ENCODE assay signal across 11 cellular contexts in the genomic region with DNA sequence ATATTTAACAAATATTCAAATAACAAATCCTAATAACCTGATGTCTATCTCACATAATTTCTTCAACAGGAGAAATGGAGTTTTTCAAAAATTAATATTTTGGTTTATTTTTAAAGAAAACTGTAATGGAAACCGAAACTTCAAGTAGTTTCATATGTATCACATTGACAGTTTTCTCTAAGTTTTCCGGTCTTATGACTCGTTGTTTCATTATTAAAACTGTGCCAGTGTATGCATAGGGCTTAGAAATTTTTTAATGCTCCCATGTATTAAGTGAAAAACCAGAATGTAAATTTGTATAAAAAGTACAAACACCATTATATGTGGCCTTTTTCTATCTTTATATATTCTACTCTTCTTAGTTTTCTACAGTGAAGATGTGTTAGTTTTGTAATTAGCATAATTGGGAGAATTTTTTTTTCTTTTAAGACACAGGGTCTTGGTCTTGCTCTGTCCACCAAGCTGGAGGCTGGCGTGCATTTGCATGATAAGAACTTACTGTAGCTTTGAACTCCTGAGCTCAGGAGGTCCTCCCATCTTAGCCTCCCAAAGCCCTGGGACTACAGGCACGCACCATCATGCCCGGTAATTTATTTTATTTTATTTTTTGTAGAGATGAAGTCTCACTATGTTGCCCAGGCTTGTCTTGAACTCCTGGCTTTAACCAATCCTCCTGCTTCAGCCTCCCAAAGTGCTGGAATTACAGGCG. TPM values are rescaled to one million over a fixed set of nuclear protein-coding genes. Genes with fewer than 3 reads are reported as not detected.
DNase-seq lines count a peak whose midpoint lies in the region; ATAC-seq and TF ChIP-seq lines count a peak whose summit lies in the region.
"Had no signal": no experiment of that assay in that cellular context is flagged by ENCODE, and none has a peak within 500 bp of the region (broad histone marks: within the 10 kb centered on the region; RNA-seq: fewer than 3 reads in every experiment).

No MANE protein-coding gene starts in this region.

- peak; percentile 14 for DNase-seq in GM10266 (ENCODE audit: extremely low spot score)
- DNase-seq in T-helper 17 cell: no peak
- DNase-seq in glutamatergic neuron: no peak
- no peak for DNase-seq in NCI-H2196 (lab: John Stamatoyannopoulos, UW; ENCODE audit: unreplicated experiment)
- DNase-seq in left colon: no peak
- DNase-seq in sigmoid colon: no peak
- DNase-seq: KG1 had no signal

- H3K27me3 Mint-ChIP-seq in T-helper 17 cell: no peaks in the 10 kb centered on the region
- H3K27me3 Mint-ChIP-seq in glutamatergic neuron (ENCODE audit: unreplicated experiment): no peaks in the 10 kb centered on the region

- H3K27ac Mint-ChIP-seq in T-helper 17 cell (peak overlapping the region; percentile 71), glutamatergic neuron (ENCODE audit: unreplicated experiment) (no peak overlapping the region)

- intact Hi-C loops in left colon (cut with DNase I, micrococcal nuclease): no loop called here
- intact Hi-C loops in sigmoid colon (cut with DNase I): no loop called here

- H3K4me3 Mint-ChIP-seq in T-helper 17 cell (no peak overlapping the region), glutamatergic neuron (ENCODE audit: unreplicated experiment) (no peak overlapping the region)
- H3K4me3 Mint-ChIP-seq: neural crest cell had no signal

- no peaks in the 10 kb centered on the region for H3K36me3 ChIP-seq in sigmoid colon

- H3K4me1 Mint-ChIP-seq in T-helper 17 cell (peaks cover 13% of the 10 kb centered on the region), glutamatergic neuron (ENCODE audit: low read depth, unreplicated experiment) (no peaks in the 10 kb centered on the region)

- H3K9me3 Mint-ChIP-seq in glutamatergic neuron (ENCODE audit: unreplicated experiment): no peaks in the 10 kb centered on the region

- ATAC-seq in GM19351 (IDR thresholded peaks at IDR 0.05; ENCODE audit: unreplicated experiment) (peak; percentile 87), HG03025 (IDR thresholded peaks at IDR 0.05; ENCODE audit: low FRiP score, unreplicated experiment) (peak; percentile 58), T-helper 17 cell (no peak), left colon (no peak)

- TF ChIP-seq EP300 in sigmoid colon (IDR thresholded peaks at IDR 0.05): no peak

- no peaks in the 10 kb centered on the region for H3K27me3 ChIP-seq in sigmoid colon

- no peak for TF ChIP-seq POLR2A in sigmoid colon (IDR thresholded peaks at IDR 0.05)

- H3K4me1 ChIP-seq in sigmoid colon: no peaks in the 10 kb centered on the region

- H3K9me3 ChIP-seq in T-helper 17 cell (ENCODE audit: control insufficient read depth, low read length, poor library complexity, severe bottlenecking): no peaks in the 10 kb centered on the region
- no peaks in the 10 kb centered on the region for H3K9me3 ChIP-seq in sigmoid colon

- no peaks in the 10 kb centered on the region for H3K36me3 Mint-ChIP-seq in T-helper 17 cell (ENCODE audit: low read depth)
- no peaks in the 10 kb centered on the region for H3K36me3 Mint-ChIP-seq in glutamatergic neuron (ENCODE audit: unreplicated experiment)

- TF ChIP-seq CTCF in GM10266 (IDR thresholded peaks at IDR 0.05; ENCODE audit: control insufficient read depth, insufficient read depth, low read depth, missing control alignments) (no peak), glutamatergic neuron (IDR thresholded peaks at IDR 0.05; ENCODE audit: partially characterized antibody, unreplicated experiment) (no peak), sigmoid colon (IDR thresholded peaks at IDR 0.05) (no peak)

- H3K27ac ChIP-seq in sigmoid colon: no peak overlapping the region

- 74 to 92% methylated on average over 7 of the region's 7 CpGs for WGBS in sigmoid colon, 2 donors

- H3K4me3 ChIP-seq in sigmoid colon: no peak overlapping the region

RNA-seq across cellular contexts. Expression of gene SAMSN1, which starts 43.9 kb away (rescaled TPM):
- total RNA-seq in T-helper 17 cell: 10 to 100 TPM; 33.7 to 64.9 TPM
- total RNA-seq in glutamatergic neuron (ENCODE audit: unreplicated experiment): 28.3 TPM
- total RNA-seq in left colon: 1 to 10 TPM; 2.8 to 4.2 TPM
- 1 to 10 TPM; 4.4 to 7.5 (median 4.7) TPM for total RNA-seq in sigmoid colon
- polyA plus RNA-seq in sigmoid colon: 10 to 100 TPM in 2 of 3 donors, 1 to 10 TPM in 1; 7.8 to 16.4 (median 11.8) TPM
- total RNA-seq: Daoy, neural crest cell had no signal

Comparison
In these comparisons a context has a peak if more than half of its experiments do, and no peak if none do; other contexts are left out.
1. ATAC-seq: peak in GM19351 (single experiment) and HG03025 (single experiment); none in T-helper 17 cell (single experiment) and left colon (single experiment).